In the genomic region with DNA sequence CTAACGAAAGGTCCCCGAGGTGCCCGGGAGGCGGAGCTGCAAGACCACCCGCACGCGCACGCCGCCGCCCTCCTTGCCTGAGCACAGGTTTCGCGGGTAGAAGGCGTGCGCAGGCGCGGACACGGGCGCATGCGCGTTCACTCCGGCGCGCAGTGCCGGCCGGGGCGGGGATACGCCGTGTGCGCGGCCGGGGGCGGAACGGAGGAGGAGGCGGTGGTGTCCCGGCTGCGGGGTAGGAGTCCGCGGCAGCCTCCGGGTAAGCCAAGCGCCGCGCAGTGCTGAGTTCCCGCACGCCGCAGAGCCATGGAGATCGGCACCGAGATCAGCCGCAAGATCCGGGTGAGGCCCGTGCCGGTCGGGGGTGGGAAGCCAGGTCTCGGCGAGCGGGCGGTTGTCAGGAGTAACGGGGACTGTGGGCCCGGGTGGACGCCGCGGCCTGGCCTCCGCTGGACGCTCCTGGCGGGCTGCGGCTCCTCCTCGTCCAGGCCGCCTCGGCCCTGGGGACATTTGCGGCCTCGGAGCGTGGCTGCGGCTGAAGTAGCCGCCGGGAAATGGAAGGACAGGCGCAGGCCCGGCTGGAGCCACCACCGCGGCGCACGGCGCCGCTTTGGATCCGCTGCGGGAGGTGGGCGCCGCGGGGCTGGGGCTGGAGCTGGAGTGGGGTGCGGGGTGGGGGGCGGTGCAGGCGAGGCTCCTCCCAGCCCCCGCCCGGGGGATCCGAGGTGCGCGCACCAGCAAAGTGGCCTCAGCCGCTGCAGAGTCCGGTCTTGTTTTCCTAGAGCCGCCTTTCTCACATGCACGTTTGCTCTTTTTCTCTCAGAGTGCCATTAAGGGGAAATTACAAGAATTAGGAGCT, we compare ENCODE assay signal across 8 cellular contexts. TPM values are rescaled to one million over a fixed set of nuclear protein-coding genes. Genes with fewer than 3 reads are reported as not detected.
A peak's percentile ranks its signal among the peaks of the same experiment; 100 is the strongest.
DNase-seq lines count a peak whose midpoint lies in the region; ATAC-seq lines count a peak whose summit lies in the region.

A gene with protein sequence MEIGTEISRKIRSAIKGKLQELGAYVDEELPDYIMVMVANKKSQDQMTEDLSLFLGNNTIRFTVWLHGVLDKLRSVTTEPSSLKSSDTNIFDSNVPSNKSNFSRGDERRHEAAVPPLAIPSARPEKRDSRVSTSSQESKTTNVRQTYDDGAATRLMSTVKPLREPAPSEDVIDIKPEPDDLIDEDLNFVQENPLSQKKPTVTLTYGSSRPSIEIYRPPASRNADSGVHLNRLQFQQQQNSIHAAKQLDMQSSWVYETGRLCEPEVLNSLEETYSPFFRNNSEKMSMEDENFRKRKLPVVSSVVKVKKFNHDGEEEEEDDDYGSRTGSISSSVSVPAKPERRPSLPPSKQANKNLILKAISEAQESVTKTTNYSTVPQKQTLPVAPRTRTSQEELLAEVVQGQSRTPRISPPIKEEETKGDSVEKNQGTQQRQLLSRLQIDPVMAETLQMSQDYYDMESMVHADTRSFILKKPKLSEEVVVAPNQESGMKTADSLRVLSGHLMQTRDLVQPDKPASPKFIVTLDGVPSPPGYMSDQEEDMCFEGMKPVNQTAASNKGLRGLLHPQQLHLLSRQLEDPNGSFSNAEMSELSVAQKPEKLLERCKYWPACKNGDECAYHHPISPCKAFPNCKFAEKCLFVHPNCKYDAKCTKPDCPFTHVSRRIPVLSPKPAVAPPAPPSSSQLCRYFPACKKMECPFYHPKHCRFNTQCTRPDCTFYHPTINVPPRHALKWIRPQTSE (plus strand): TSS at position 207 of the 856 bp plus-strand sequence. CDS start 97 bp downstream, at position 304.

- H3K9ac ChIP-seq in endocrine pancreas (ENCODE audit: control insufficient read depth, insufficient read depth, low read length), result peak within 1 kb of the TSS; percentile 90

- no peaks in the 10 kb centered on the region for H3K36me3 ChIP-seq in endocrine pancreas (ENCODE audit: control insufficient read depth, insufficient read depth, low read length)

- no peaks in the 10 kb centered on the region for H3K27me3 ChIP-seq in endocrine pancreas (ENCODE audit: control insufficient read depth, insufficient read depth, low read length)

- H3K9me3 ChIP-seq in endocrine pancreas (ENCODE audit: control insufficient read depth, low read length), result no peaks in the 10 kb centered on the region

- DNase-seq in Caki2 (ENCODE audit: low read depth) (peak; percentile 85), HT1080 (ENCODE audit: low read depth) (peak; percentile 88), NOMO-1 treated with dmso at 0.1 percent for 144 hours (lab: John Stamatoyannopoulos, UW; ENCODE audit: unreplicated experiment) (peak; percentile 75), mesenteric fat pad (ENCODE audit: low spot score) (peak; percentile 95)
- peak; percentile 90 for DNase-seq in activated CD8-positive, alpha-beta memory T cell treated with anti-CD3 and anti-CD28 coated beads, Interleukin-2, amount 10 ng/mL, durations not matched to agents 7 days and 5 days
- DNase-seq in stimulated activated CD8-positive, alpha-beta memory T cell treated with anti-CD3 and anti-CD28 coated beads, Interleukin-15, amount 100 ng/mL, for 4 hours (ENCODE audit: low read depth in 2 of 2), result peak; percentile 70 to 84

- H3K4me1 ChIP-seq in endocrine pancreas (ENCODE audit: control insufficient read depth, insufficient read depth, low read length), result peaks cover 9% of the 10 kb centered on the region

- ATAC-seq in GM21360 (IDR thresholded peaks at IDR 0.05; ENCODE audit: unreplicated experiment), result peak; percentile 90
- ATAC-seq in activated CD8-positive, alpha-beta memory T cell treated with anti-CD3 and anti-CD28 coated beads, Interleukin-2, amount 10 ng/mL, durations not matched to agents 7 days and 5 days, result peak; percentile 98

- peaks cover 17% of the 10 kb centered on the region for H3K36me3 Mint-ChIP-seq in activated CD8-positive, alpha-beta memory T cell treated with anti-CD3 and anti-CD28 coated beads, Interleukin-2, amount 10 ng/mL, durations not matched to agents 7 days and 5 days

- peak within 1 kb of the TSS; percentile 89 for H3K27ac Mint-ChIP-seq in activated CD8-positive, alpha-beta memory T cell treated with anti-CD3 and anti-CD28 coated beads, Interleukin-2, amount 10 ng/mL, durations not matched to agents 7 days and 5 days

- H3K27me3 Mint-ChIP-seq in activated CD8-positive, alpha-beta memory T cell treated with anti-CD3 and anti-CD28 coated beads, Interleukin-2, amount 10 ng/mL, durations not matched to agents 7 days and 5 days, result peaks cover 18% of the 10 kb centered on the region

- in situ Hi-C loops in Caki2 (cut with HindIII; ENCODE audit: low pct_unique_long_range_greater_than_20kb, low sequenced_read_pairs), result no loop called here

- H3K9me3 Mint-ChIP-seq in activated CD8-positive, alpha-beta memory T cell treated with anti-CD3 and anti-CD28 coated beads, Interleukin-2, amount 10 ng/mL, durations not matched to agents 7 days and 5 days (ENCODE audit: low read depth), result peaks cover 3% of the 10 kb centered on the region

- peak within 1 kb of the TSS; percentile 86 for H3K4me3 Mint-ChIP-seq in activated CD8-positive, alpha-beta memory T cell treated with anti-CD3 and anti-CD28 coated beads, Interleukin-2, amount 10 ng/mL, durations not matched to agents 7 days and 5 days

- H3K4me3 ChIP-seq in endocrine pancreas (ENCODE audit: control insufficient read depth, insufficient read depth, low read length), result peak within 1 kb of the TSS; percentile 90

- H3K4me1 Mint-ChIP-seq in activated CD8-positive, alpha-beta memory T cell treated with anti-CD3 and anti-CD28 coated beads, Interleukin-2, amount 10 ng/mL, durations not matched to agents 7 days and 5 days, result peaks cover 30% of the 10 kb centered on the region

- CTCF ChIA-PET in activated CD8-positive, alpha-beta memory T cell treated with anti-CD3 and anti-CD28 coated beads, Interleukin-2, amount 10 ng/mL, durations not matched to agents 7 days and 5 days (lab: Charles Lee), result interaction anchor here (0.6 kb wide), 1 partner anchor 10 kb away, joined by 3 read pairs; no protein-coding TSS in a partner anchor

RNA-seq across cellular contexts. Expression of the gene that starts here (rescaled TPM):
- total RNA-seq in Caki2 (2014; rRNA removed; shearing (Covaris generic); ENCODE audit: low replicate concordance), result 34.1 and 36.5 TPM in 2 replicates
- total RNA-seq in HT1080 (2014; rRNA removed; shearing (Covaris generic)), result 70.3 and 78.4 TPM in 2 replicates
- polyA plus RNA-seq in HT1080 (2015; cell fraction: cytosol; rRNA removed), result 44.7 and 52.5 TPM in 2 replicates
- polyA plus RNA-seq in HT1080 (2015; cell fraction: nucleus; rRNA removed), result 87.3 and 88.8 TPM in 2 replicates
- 10 to 100 TPM; 43.3 to 50.5 TPM for total RNA-seq in activated CD8-positive, alpha-beta memory T cell treated with anti-CD3 and anti-CD28 coated beads, Interleukin-2, amount 10 ng/mL, durations not matched to agents 7 days and 5 days
- total RNA-seq in mesenteric fat pad, result 50.8 TPM

Comparison
In these comparisons a context has a peak if more than half of its experiments do, and no peak if none do; other contexts are left out.
1. Peak in every context shown above with its lines: DNase-seq, ATAC-seq and H3K4me3 ChIP-seq.